In the genomic region with DNA sequence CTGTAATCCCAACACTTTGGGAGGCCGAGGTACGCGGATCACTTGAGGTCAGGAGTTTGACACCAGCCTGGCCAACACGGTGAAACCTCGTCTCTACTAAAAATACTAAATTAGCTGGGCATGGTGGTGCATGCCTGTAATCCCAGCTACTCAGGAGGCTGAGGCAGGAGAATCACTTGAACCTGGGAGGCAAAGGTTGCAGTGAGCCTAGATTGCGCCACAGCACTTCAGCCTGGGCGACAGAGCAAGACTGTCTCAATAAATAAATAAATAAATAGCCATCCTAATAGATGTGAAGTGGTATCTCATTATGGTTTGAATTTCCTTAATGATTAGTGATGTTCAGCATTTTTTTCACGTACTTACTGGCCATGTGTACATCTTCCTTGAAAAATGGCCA, we compare ENCODE assay signal across 7 cellular contexts. TPM values are rescaled to one million over a fixed set of nuclear protein-coding genes. Genes with fewer than 3 reads are reported as not detected.
A peak's percentile ranks its signal among the peaks of the same experiment; 100 is the strongest.
DNase-seq lines count a peak whose midpoint lies in the region; ATAC-seq, FAIRE-seq and TF ChIP-seq lines count a peak whose summit lies in the region.
"Not testable (repeated sequence)": the region's sequence is repeated elsewhere in the genome, so short reads cannot be mapped to it uniquely, and the experiment has no call there.

No MANE protein-coding gene starts in this region.

- not testable (repeated sequence) for TF ChIP-seq POLR2A in HepG2 (IDR thresholded peaks at IDR 0.05; ENCODE audit: insufficient read depth in 1 of 2, low read depth in 2 of 2, low read length in 2 of 2)

- not testable (repeated sequence) for H4K8ac ChIP-seq in trophoblast cell (ENCODE audit: low read depth, low read length)

- TF ChIP-seq RAD21 in HepG2 (CRISPR knock-in tag; IDR thresholded peaks at IDR 0.05): not testable (repeated sequence)

- H3K9me2 ChIP-seq in PC-9 (ENCODE audit: insufficient read depth): not testable (repeated sequence)

- not testable (repeated sequence) for H3K9me3 Mint-ChIP-seq in WTC11; MCF 10A (ENCODE audit: unreplicated experiment)

- in situ Hi-C loops in HepG2 (cut with HindIII; ENCODE audit: extremely low pct_ligation_motif_present, low pct_unique_long_range_greater_than_20kb): not testable (repeated sequence)

- not testable (repeated sequence) for ATAC-seq in WTC11, HepG2

- H3K27me3 ChIP-seq in ACC112 (ENCODE audit: insufficient read depth, low read length); PC-9 (ENCODE audit: insufficient read depth, low read depth); HepG2 (ENCODE audit: control insufficient read depth in 1 of 2, insufficient read depth in 2 of 2, low read length in 2 of 2); trophoblast cell (ENCODE audit: insufficient read depth, low read length): not testable (repeated sequence)

- not testable (repeated sequence) for DNase-seq in PC-9; WTC11 (ENCODE audit: low spot score); epithelial cell of prostate (ENCODE audit: low read depth, low spot score); HepG2 (ENCODE audit: low spot score)
- peak; percentile 19 for DNase-seq in MCF 10A (ENCODE audit: unreplicated experiment)
- DNase-seq in trophoblast cell: peak; percentile 18 to 55

- not testable (repeated sequence) for H3K36me3 ChIP-seq in ACC112 (ENCODE audit: insufficient read depth, low read length); PC-9 (ENCODE audit: low read depth); HepG2 (replicated peaks in 1 of 2; ENCODE audit: control insufficient read depth in 1 of 2, insufficient read depth in 2 of 2, low read length in 2 of 2); trophoblast cell (ENCODE audit: control insufficient read depth in 1 of 2, insufficient read depth in 2 of 2, low read length in 2 of 2)

- H3K4me2 ChIP-seq in PC-9; HepG2 (ENCODE audit: low read depth, low read length); trophoblast cell (ENCODE audit: low read length): not testable (repeated sequence)

- H3K27ac Mint-ChIP-seq in WTC11: peak overlapping the region; percentile 17; the same call in 1 of the 2 replicates
- not testable (repeated sequence) for H3K27ac Mint-ChIP-seq in MCF 10A (ENCODE audit: low read depth, unreplicated experiment)

- TF ChIP-seq EP300 in HepG2 (IDR thresholded peaks at IDR 0.05; ENCODE audit: low read depth in 2 of 2, low read length in 2 of 2); HepG2 (CRISPR knock-in tag; IDR thresholded peaks at IDR 0.05; ENCODE audit: borderline replicate concordance): not testable (repeated sequence)

- CTCF ChIA-PET in PC-9 (lab: Charles Lee); WTC11 (lab: Charles Lee); HepG2 (lab: Yijun Ruan, JAX; ENCODE audit: low intra/inter-chr PET ratio, low total read pairs): not testable (repeated sequence)
- CTCF ChIA-PET in MCF 10A (lab: Yijun Ruan, JAX): interaction anchor here (0.6 kb wide), 2 partner anchors 26 to 60 kb away, joined by 3 to 4 read pairs; no protein-coding TSS in a partner anchor

- not testable (repeated sequence) for H2AK5ac ChIP-seq in trophoblast cell (ENCODE audit: low read length)

- H4K91ac ChIP-seq in trophoblast cell (ENCODE audit: low read depth, low read length): not testable (repeated sequence)

- not testable (repeated sequence) for TF ChIP-seq CTCF in PC-9 (conservative IDR thresholded peaks at IDR 0.05); WTC11 (IDR thresholded peaks at IDR 0.05); MCF 10A (IDR thresholded peaks at IDR 0.05; ENCODE audit: unreplicated experiment); HepG2 (CRISPR knock-in tag; IDR thresholded peaks at IDR 0.05)

- not testable (repeated sequence) for H2BK12ac ChIP-seq in trophoblast cell (ENCODE audit: low read length)

- not testable (repeated sequence) for H3K36me3 Mint-ChIP-seq in WTC11; MCF 10A (ENCODE audit: insufficient read depth, unreplicated experiment)

- FAIRE-seq in HepG2 (lab: Jason Lieb, UNC): not testable (repeated sequence)

- H2BK5ac ChIP-seq in trophoblast cell (ENCODE audit: low read depth, low read length, poor library complexity): not testable (repeated sequence)

- not testable (repeated sequence) for H4K12ac ChIP-seq in trophoblast cell (ENCODE audit: low read depth, low read length)

- not testable (repeated sequence) for H3K4me1 ChIP-seq in ACC112 (ENCODE audit: control insufficient read depth, insufficient read depth, low read length, unreplicated experiment); trophoblast cell (ENCODE audit: control insufficient read depth in 1 of 2, insufficient read depth in 2 of 2, low read length in 2 of 2)
- H3K4me1 ChIP-seq in PC-9 (replicated peaks; ENCODE audit: insufficient read depth): peaks cover 13% of the 10 kb centered on the region
- peaks cover 59% of the 10 kb centered on the region for H3K4me1 ChIP-seq in HepG2 (ENCODE audit: insufficient read depth, low read length)

- 91% methylated on average over 8 of the region's 8 CpGs for WGBS in HepG2 (ENCODE audit: low lambda C conversion rate)
- no CpG with 5 or more reads among the region's 8 CpGs for WGBS in trophoblast cell (ENCODE audit: extremely low coverage, insufficient coverage, insufficient read length)

- not testable (repeated sequence) for H3K79me1 ChIP-seq in trophoblast cell (ENCODE audit: low read length)

- not testable (repeated sequence) for H3K4me1 Mint-ChIP-seq in WTC11; MCF 10A (ENCODE audit: insufficient read depth, unreplicated experiment)

- POLR2A ChIA-PET in PC-9 (lab: Charles Lee; ENCODE audit: unreplicated experiment); WTC11 (lab: Charles Lee); MCF 10A (lab: Yijun Ruan, JAX); HepG2 (lab: Yijun Ruan, JAX): not testable (repeated sequence)

- H3K23ac ChIP-seq in trophoblast cell (ENCODE audit: low read length): not testable (repeated sequence)

- H3K18ac ChIP-seq in trophoblast cell (ENCODE audit: low read length): not testable (repeated sequence)

- not testable (repeated sequence) for H3K4ac ChIP-seq in trophoblast cell (ENCODE audit: low read depth, low read length)

- H3K9ac ChIP-seq in HepG2 (ENCODE audit: insufficient read depth, low read depth, low read length); trophoblast cell (ENCODE audit: low read length): not testable (repeated sequence)

- H3K27me3 Mint-ChIP-seq in WTC11 (ENCODE audit: low read depth); MCF 10A (ENCODE audit: insufficient read depth, unreplicated experiment): not testable (repeated sequence)

- H3K4me3 Mint-ChIP-seq in WTC11; MCF 10A (ENCODE audit: unreplicated experiment): not testable (repeated sequence)

- intact Hi-C loops in PC-9 (cut with micrococcal nuclease; ENCODE audit: unreplicated experiment); MCF 10A (cut with micrococcal nuclease); HepG2 (cut with micrococcal nuclease; ENCODE audit: unreplicated experiment): not testable (repeated sequence)

- not testable (repeated sequence) for H3K4me3 ChIP-seq in ACC112 (ENCODE audit: low read depth, low read length); PC-9; HepG2 (replicated peaks in 1 of 3; ENCODE audit: insufficient read depth in 1 of 3, low read depth in 2 of 3, low read length in 3 of 3); trophoblast cell (ENCODE audit: low read depth, low read length)

- not testable (repeated sequence) for H4K20me1 ChIP-seq in PC-9 (ENCODE audit: insufficient read depth); HepG2 (ENCODE audit: insufficient read depth, low read length)

- H3K79me2 ChIP-seq in ACC112 (ENCODE audit: control insufficient read depth, insufficient read depth, low read length, unreplicated experiment); PC-9 (ENCODE audit: low read depth); HepG2 (ENCODE audit: insufficient read depth, low read length); trophoblast cell (ENCODE audit: control insufficient read depth, insufficient read depth, low read length, poor library complexity): not testable (repeated sequence)

- not testable (repeated sequence) for H3K9me3 ChIP-seq in PC-9 (ENCODE audit: insufficient read depth, low read depth); HepG2 (ENCODE audit: low read length); trophoblast cell (ENCODE audit: insufficient read depth, low read depth, low read length)

- H2AFZ ChIP-seq in ACC112 (ENCODE audit: low read length, unreplicated experiment); PC-9; HepG2 (ENCODE audit: low read length); trophoblast cell (ENCODE audit: insufficient read depth, low read length, poor library complexity): not testable (repeated sequence)

- H2BK120ac ChIP-seq in trophoblast cell (ENCODE audit: insufficient read depth, low read length, poor library complexity): not testable (repeated sequence)

- peaks cover 11% of the 10 kb centered on the region; the same call in 1 of the 2 replicates for H3F3A ChIP-seq in PC-9 (ENCODE audit: insufficient read depth, low read depth)

- not testable (repeated sequence) for BruUV-seq in PC-9 (replicated peaks; lab: Mats Ljungman, UMichigan); MCF 10A (replicated peaks; lab: Mats Ljungman, UMichigan); HepG2 (replicated peaks; lab: Mats Ljungman, UMichigan)

- H3K27ac ChIP-seq in ACC112 (ENCODE audit: low read depth, low read length) (peak overlapping the region; percentile 75), PC-9 (peak overlapping the region; percentile 67), epithelial cell of prostate (peak overlapping the region; percentile 53)
- H3K27ac ChIP-seq in HepG2 (ENCODE audit: extremely low read length, insufficient read depth, low read length); trophoblast cell (ENCODE audit: low read depth, low read length): not testable (repeated sequence)

- H3K14ac ChIP-seq in trophoblast cell (ENCODE audit: low read length): not testable (repeated sequence)

RNA-seq across cellular contexts. Expression of gene MARVELD2, which starts 35.6 kb away (rescaled TPM):
- total RNA-seq in PC-9 (2021) (16.2 and 21.0 TPM in 2 replicates), WTC11 (2021) (28.6 to 34.7 TPM (median 31.4 TPM) in 3 replicates), MCF 10A (2022) (19.4 and 21.8 TPM in 2 replicates), HepG2 (2016; rRNA removed; fragmentation: Illumina TruSeq; extraction: Trizol) (13.0 and 15.4 TPM in 2 replicates)
- 7.1 and 7.3 TPM in 2 replicates for total RNA-seq in HepG2 (2016; cell fraction: cytosol; rRNA removed; fragmentation: Illumina TruSeq; extraction: Trizol; ENCODE audit: low read depth)
- 12.0 and 14.4 TPM in 2 replicates for total RNA-seq in HepG2 (2016; cell fraction: insoluble cytoplasmic fraction; rRNA removed; fragmentation: Illumina TruSeq; extraction: Trizol)
- 8.1 and 9.4 TPM in 2 replicates for total RNA-seq in HepG2 (2016; cell fraction: membrane; rRNA removed; fragmentation: Illumina TruSeq; extraction: Trizol)
- total RNA-seq in HepG2 (2016; cell fraction: nucleus; rRNA removed; fragmentation: Illumina TruSeq; extraction: Trizol): 14.4 and 14.8 TPM in 2 replicates
- polyA plus RNA-seq in HepG2 (2011; rRNA removed): 10.7 and 11.1 TPM in 2 replicates
- polyA plus RNA-seq in HepG2 (2011; cell fraction: cytosol; rRNA removed): 8.3 and 11.7 TPM in 2 replicates
- polyA plus RNA-seq in HepG2 (2011; cell fraction: nucleus; rRNA removed): 3.0 and 4.0 TPM in 2 replicates
- 6.6 and 7.6 TPM in 2 replicates for polyA plus RNA-seq in HepG2 (2012)
- polyA plus RNA-seq in HepG2 (2016; cell fraction: cytosol; fragmentation: Illumina TruSeq; extraction: Trizol; ENCODE audit: low read depth): 1.1 TPM in 2 replicates
- polyA plus RNA-seq in HepG2 (2016; cell fraction: insoluble cytoplasmic fraction; fragmentation: Illumina TruSeq; extraction: Trizol; ENCODE audit: low read depth): 7.6 and 8.3 TPM in 2 replicates
- 2.7 and 3.0 TPM in 2 replicates for polyA plus RNA-seq in HepG2 (2016; cell fraction: membrane; fragmentation: Illumina TruSeq; extraction: Trizol; ENCODE audit: low read depth)
- 11.7 and 12.6 TPM in 2 replicates for polyA plus RNA-seq in HepG2 (2016; cell fraction: nucleus; fragmentation: Illumina TruSeq; extraction: Trizol; ENCODE audit: insufficient read depth, low read depth)
- polyA minus RNA-seq in HepG2 (2011; rRNA and poly(A)+ RNA removed; ENCODE audit: low replicate concordance): 20.4 and 23.3 TPM in 2 replicates
- 15.7 and 20.1 TPM in 2 replicates for polyA minus RNA-seq in HepG2 (2011; cell fraction: cytosol; rRNA and poly(A)+ RNA removed)
- polyA minus RNA-seq in HepG2 (2011; cell fraction: nucleus; rRNA and poly(A)+ RNA removed): 12.5 and 18.4 TPM in 2 replicates
- polyA plus RNA-seq in trophoblast cell (2013): 15.3 and 16.2 TPM in 2 replicates

RNA-seq across cellular contexts. Expression of gene OCLN, which starts 42.1 kb away (rescaled TPM):
- total RNA-seq in PC-9 (2021): 66.5 and 77.4 TPM in 2 replicates
- total RNA-seq in WTC11 (2021): 58.3 to 73.2 TPM (median 70.6 TPM) in 3 replicates
- total RNA-seq in MCF 10A (2022): 9.0 and 21.7 TPM in 2 replicates
- total RNA-seq in HepG2 (2016; rRNA removed; fragmentation: Illumina TruSeq; extraction: Trizol): 28.4 and 34.8 TPM in 2 replicates
- total RNA-seq in HepG2 (2016; cell fraction: cytosol; rRNA removed; fragmentation: Illumina TruSeq; extraction: Trizol; ENCODE audit: low read depth): 5.7 and 5.8 TPM in 2 replicates
- total RNA-seq in HepG2 (2016; cell fraction: insoluble cytoplasmic fraction; rRNA removed; fragmentation: Illumina TruSeq; extraction: Trizol): 28.2 and 35.4 TPM in 2 replicates
- total RNA-seq in HepG2 (2016; cell fraction: membrane; rRNA removed; fragmentation: Illumina TruSeq; extraction: Trizol): 10.6 and 11.6 TPM in 2 replicates
- 43.9 and 47.4 TPM in 2 replicates for total RNA-seq in HepG2 (2016; cell fraction: nucleus; rRNA removed; fragmentation: Illumina TruSeq; extraction: Trizol)
- polyA plus RNA-seq in HepG2 (2011; rRNA removed): 24.1 and 26.2 TPM in 2 replicates
- polyA plus RNA-seq in HepG2 (2011; cell fraction: cytosol; rRNA removed): 15.0 and 25.5 TPM in 2 replicates
- 10.5 and 13.3 TPM in 2 replicates for polyA plus RNA-seq in HepG2 (2011; cell fraction: nucleus; rRNA removed)
- polyA plus RNA-seq in HepG2 (2012): 22.7 and 27.5 TPM in 2 replicates
- 1.5 and 1.9 TPM in 2 replicates for polyA plus RNA-seq in HepG2 (2016; cell fraction: cytosol; fragmentation: Illumina TruSeq; extraction: Trizol; ENCODE audit: low read depth)
- 14.0 and 16.6 TPM in 2 replicates for polyA plus RNA-seq in HepG2 (2016; cell fraction: insoluble cytoplasmic fraction; fragmentation: Illumina TruSeq; extraction: Trizol; ENCODE audit: low read depth)
- 2.9 TPM in 2 replicates for polyA plus RNA-seq in HepG2 (2016; cell fraction: membrane; fragmentation: Illumina TruSeq; extraction: Trizol; ENCODE audit: low read depth)
- 32.0 and 39.4 TPM in 2 replicates for polyA plus RNA-seq in HepG2 (2016; cell fraction: nucleus; fragmentation: Illumina TruSeq; extraction: Trizol; ENCODE audit: insufficient read depth, low read depth)
- polyA minus RNA-seq in HepG2 (2011; rRNA and poly(A)+ RNA removed; ENCODE audit: low replicate concordance): 1.1 and 68.4 TPM in 2 replicates
- 54.6 and 70.8 TPM in 2 replicates for polyA minus RNA-seq in HepG2 (2011; cell fraction: cytosol; rRNA and poly(A)+ RNA removed)
- 58.3 and 68.8 TPM in 2 replicates for polyA minus RNA-seq in HepG2 (2011; cell fraction: nucleus; rRNA and poly(A)+ RNA removed)
- polyA plus RNA-seq in trophoblast cell (2013): 11.7 and 11.9 TPM in 2 replicates
